Comparison of ENCODE assay signal across 8 cellular contexts in the genomic region with DNA sequence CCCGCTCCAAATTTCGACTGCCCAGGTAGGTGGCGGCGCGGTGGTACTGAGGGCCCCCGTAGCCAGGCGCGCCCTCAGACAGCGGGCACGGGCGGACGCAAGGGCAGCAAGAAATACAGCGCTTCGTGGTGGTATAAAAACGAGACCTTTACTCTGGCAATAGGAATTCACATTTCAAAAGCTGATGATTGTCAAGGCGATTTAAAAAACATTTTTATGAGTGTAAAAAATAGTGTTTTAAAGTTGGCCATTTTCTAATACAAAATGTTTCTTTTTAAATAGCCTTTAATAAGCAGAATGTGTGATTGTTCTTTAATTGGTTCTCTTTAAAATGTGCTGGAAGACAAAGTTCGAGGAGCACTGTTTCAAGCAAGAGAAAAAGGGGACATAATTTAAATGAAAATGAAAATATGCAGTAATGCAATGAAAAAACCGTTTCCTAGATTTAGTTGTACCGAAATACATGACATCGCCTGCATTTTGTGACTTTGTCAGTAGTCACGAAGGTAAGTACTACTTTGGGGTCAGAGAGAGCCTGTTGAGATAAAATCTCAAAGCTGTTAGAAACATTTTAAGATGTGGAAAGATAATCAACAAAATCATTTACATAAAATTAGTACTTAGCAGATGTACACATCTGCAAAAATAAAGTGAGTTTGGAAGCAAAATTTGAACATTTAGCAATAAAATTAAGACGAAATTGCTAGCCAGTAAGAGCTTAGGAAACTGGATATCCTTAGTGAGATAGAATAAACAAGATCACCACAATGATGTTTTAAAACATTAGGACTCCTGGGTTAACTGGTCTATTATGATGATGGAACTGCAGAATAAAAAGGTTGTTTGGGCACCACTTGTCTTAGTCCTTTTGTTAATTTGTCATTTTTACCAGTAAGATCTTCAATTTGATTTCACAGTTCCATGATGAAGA. TPM values are rescaled to one million over a fixed set of nuclear protein-coding genes. Genes with fewer than 3 reads are reported as not detected.
DNase-seq lines count a peak whose midpoint lies in the region; ATAC-seq and TF ChIP-seq lines count a peak whose summit lies in the region.

No MANE protein-coding gene starts in this region.

- no peaks in the 10 kb centered on the region for H3K9me3 ChIP-seq in BE2C
- no peaks in the 10 kb centered on the region for H3K9me3 ChIP-seq in subcutaneous abdominal adipose tissue (ENCODE audit: control insufficient read depth in 5 of 5, low read length in 5 of 5)

- H3K27ac ChIP-seq in subcutaneous abdominal adipose tissue (ENCODE audit: low read depth, low read length), result peak overlapping the region; percentile 89

- peaks cover 19% of the 10 kb centered on the region for H3K36me3 Mint-ChIP-seq in HFFc6 (ENCODE audit: low read depth)
- H3K36me3 Mint-ChIP-seq in activated naive CD4-positive, alpha-beta T cell treated with anti-CD3 and anti-CD28 coated beads, Interleukin-2, amount 50 U/mL, for 72 hours, result peaks cover 14 to 32% of the 10 kb centered on the region in 2 donors
- H3K36me3 Mint-ChIP-seq in immature natural killer cell, result peaks cover 0 to 9% (median 0%) of the 10 kb centered on the region in 3 donors

- TF ChIP-seq CTCF in BE2C (IDR thresholded peaks at IDR 0.05; ENCODE audit: low read depth, low read length) (no peak), HFFc6 (IDR thresholded peaks at IDR 0.05) (no peak)

- H3K4me3 ChIP-seq in BE2C (ENCODE audit: low read depth, low read length), result peak overlapping the region; percentile 92
- peak overlapping the region; percentile 64 to 96 (median 89) for H3K4me3 ChIP-seq in subcutaneous abdominal adipose tissue (ENCODE audit: low read depth in 1 of 5, low read length in 5 of 5)

- peak overlapping the region; percentile 71 to 91 (median 77) for H3K9ac ChIP-seq in subcutaneous abdominal adipose tissue (ENCODE audit: low read length in 5 of 5)

- H3K27ac Mint-ChIP-seq in HFFc6, result peak overlapping the region; percentile 98
- H3K27ac Mint-ChIP-seq in activated naive CD4-positive, alpha-beta T cell treated with anti-CD3 and anti-CD28 coated beads, Interleukin-2, amount 50 U/mL, for 72 hours, result peak overlapping the region; percentile 95 to 99
- peak overlapping the region; percentile 87 to 97 (median 94) for H3K27ac Mint-ChIP-seq in immature natural killer cell

- H3K4me1 Mint-ChIP-seq in HFFc6 (ENCODE audit: low read depth) (peaks cover 64% of the 10 kb centered on the region), immature natural killer cell (peaks cover 29 to 44% of the 10 kb centered on the region in 2 donors)

- no peak for ATAC-seq in activated naive CD4-positive, alpha-beta T cell treated with anti-CD3 and anti-CD28 coated beads, Interleukin-2, amount 50 U/mL, for 72 hours
- ATAC-seq in HG03045 (IDR thresholded peaks at IDR 0.05; ENCODE audit: unreplicated experiment), result no peak
- ATAC-seq in GM21723 (IDR thresholded peaks at IDR 0.05; ENCODE audit: unreplicated experiment), result no peak
- ATAC-seq in HG03442 (IDR thresholded peaks at IDR 0.05; ENCODE audit: unreplicated experiment), result no peak

- DNase-seq in BE2C (no peak), HFFc6 (peak; percentile 5), immature natural killer cell (no peak)
- no peak for DNase-seq in activated naive CD4-positive, alpha-beta T cell treated with anti-CD3 and anti-CD28 coated beads, Interleukin-2, amount 50 U/mL, for 72 hours (ENCODE audit: low spot score in 2 of 2)

- H3K27me3 ChIP-seq in BE2C (no peaks in the 10 kb centered on the region), subcutaneous abdominal adipose tissue (ENCODE audit: control insufficient read depth in 5 of 5, insufficient read depth in 4 of 5, low read length in 5 of 5) (no peaks in the 10 kb centered on the region)

- H3K27me3 Mint-ChIP-seq in HFFc6 (ENCODE audit: insufficient read depth) (peaks cover 3% of the 10 kb centered on the region; the same call in 1 of the 2 replicates), immature natural killer cell (ENCODE audit: low read depth in 3 of 3) (peaks cover 12 to 17% (median 15%) of the 10 kb centered on the region in 3 donors)

- H3K4me1 ChIP-seq in BE2C (no peaks in the 10 kb centered on the region), subcutaneous abdominal adipose tissue (ENCODE audit: control insufficient read depth in 5 of 5, insufficient read depth in 5 of 5, low read length in 5 of 5) (peaks cover 3 to 27% (median 18%) of the 10 kb centered on the region in 5 donors)

- H3K36me3 ChIP-seq in BE2C (peaks cover 7% of the 10 kb centered on the region), subcutaneous abdominal adipose tissue (ENCODE audit: control insufficient read depth in 5 of 5, insufficient read depth in 5 of 5, low read length in 5 of 5) (peaks cover 0 to 6% (median 0%) of the 10 kb centered on the region in 5 donors)

- H3K9me3 Mint-ChIP-seq in HFFc6 (no peaks in the 10 kb centered on the region), immature natural killer cell (no peaks in the 10 kb centered on the region)
- H3K9me3 Mint-ChIP-seq in activated naive CD4-positive, alpha-beta T cell treated with anti-CD3 and anti-CD28 coated beads, Interleukin-2, amount 50 U/mL, for 72 hours, result no peaks in the 10 kb centered on the region

- H3K4me3 Mint-ChIP-seq in HFFc6, result peak overlapping the region; percentile 98
- peak overlapping the region; percentile 98 to 99 (median 98) for H3K4me3 Mint-ChIP-seq in immature natural killer cell

RNA-seq across cellular contexts. Expression of gene PSMG1, which starts 1.1 kb away (rescaled TPM):
- polyA plus RNA-seq in BE2C (2012; ENCODE audit: insufficient read depth, insufficient read length, low read depth), result 49.4 TPM
- total RNA-seq in HFFc6 (2021; fragmentation: NEBNext Ultra II Directional; extraction: Animal tissue kit (Norgen Biotek cat#: 25700)), result 10 to 100 TPM; 60.8 to 81.9 (median 74.4) TPM
- 10 to 100 TPM; 62.1 to 85.2 TPM for total RNA-seq in activated naive CD4-positive, alpha-beta T cell treated with anti-CD3 and anti-CD28 coated beads, Interleukin-2, amount 50 U/mL, for 72 hours
- polyA plus RNA-seq in immature natural killer cell, result 10 to 100 TPM; 29.5 to 39.6 (median 33.3) TPM
